In the genomic region with DNA sequence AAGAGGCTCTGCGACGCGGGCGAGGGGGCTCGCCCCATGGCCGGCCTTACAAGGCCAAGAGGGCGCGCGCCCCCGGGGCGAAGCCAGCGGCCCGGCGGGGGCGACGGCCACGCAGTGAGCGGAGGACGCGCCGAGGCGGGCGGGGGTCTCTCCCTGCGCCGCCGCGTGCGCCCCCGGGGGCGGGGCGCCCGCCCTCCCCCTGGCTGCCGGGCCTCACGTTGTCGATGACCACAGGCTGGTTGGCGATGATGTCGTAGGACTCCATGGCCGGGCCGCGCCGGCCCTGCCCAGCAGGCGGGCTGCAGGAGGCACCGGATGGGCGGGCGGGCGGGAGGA, we compare ENCODE assay signal across 8 cellular contexts. TPM values are rescaled to one million over a fixed set of nuclear protein-coding genes. Genes with fewer than 3 reads are reported as not detected.
DNase-seq lines count a peak whose midpoint lies in the region; ATAC-seq and TF ChIP-seq lines count a peak whose summit lies in the region.

No MANE protein-coding gene starts in this region.

- no peaks in the 10 kb centered on the region for H3K27me3 ChIP-seq in CD4-positive, CD25-positive, alpha-beta regulatory T cell (ENCODE audit: control insufficient read depth, insufficient read depth, low read length)

- peak overlapping the region in 3 of 4 donors; percentile 96 to 98 (median 97) for H3K4me3 Mint-ChIP-seq in CD4-positive, CD25-positive, alpha-beta regulatory T cell
- H3K4me3 Mint-ChIP-seq in natural killer cell: peak overlapping the region; percentile 93

- no peak for TF ChIP-seq CTCF in natural killer cell (IDR thresholded peaks at IDR 0.05)

- no peak for ATAC-seq in CD4-positive, CD25-positive, alpha-beta regulatory T cell (ENCODE audit: low read depth in 2 of 2)
- peak; percentile 16 for ATAC-seq in HG03558 (IDR thresholded peaks at IDR 0.05; ENCODE audit: extremely low read depth, unreplicated experiment)
- ATAC-seq in natural killer cell: no peak
- ATAC-seq in HG03139 (IDR thresholded peaks at IDR 0.05; ENCODE audit: unreplicated experiment): no peak
- ATAC-seq in HG03039 (IDR thresholded peaks at IDR 0.05; ENCODE audit: unreplicated experiment): no peak

- H3K36me3 ChIP-seq in CD4-positive, CD25-positive, alpha-beta regulatory T cell (ENCODE audit: control insufficient read depth, insufficient read depth, low read length): peaks cover 6% of the 10 kb centered on the region

- peak overlapping the region; percentile 97 for H3K4me3 ChIP-seq in CD4-positive, CD25-positive, alpha-beta regulatory T cell (ENCODE audit: low read depth, low read length)

- H3K4me1 Mint-ChIP-seq in CD4-positive, CD25-positive, alpha-beta regulatory T cell: peaks cover 9 to 45% (median 23%) of the 10 kb centered on the region in 4 donors
- peaks cover 29 to 34% of the 10 kb centered on the region in 2 donors for H3K4me1 Mint-ChIP-seq in natural killer cell

- peaks cover 8% of the 10 kb centered on the region for H3K27me3 Mint-ChIP-seq in CD4-positive, CD25-positive, alpha-beta regulatory T cell
- H3K27me3 Mint-ChIP-seq in natural killer cell (ENCODE audit: low read depth in 2 of 2): no peaks in the 10 kb centered on the region

- H3K27ac ChIP-seq in CD4-positive, CD25-positive, alpha-beta regulatory T cell (ENCODE audit: insufficient read depth, low read length, poor library complexity, severe bottlenecking): peak overlapping the region; percentile 96
- H3K27ac ChIP-seq in caudate nucleus (ENCODE audit: low read depth, low read length): peak overlapping the region; percentile 78

- intact Hi-C loops in natural killer cell (cut with micrococcal nuclease): loop anchor here (5.0 kb wide), 2 partner anchors 49 to 84 kb away; a partner anchor contains a TSS

- peaks cover 36% of the 10 kb centered on the region for H3K4me1 ChIP-seq in CD4-positive, CD25-positive, alpha-beta regulatory T cell (ENCODE audit: control insufficient read depth, insufficient read depth, low read length, poor library complexity, severe bottlenecking)

- DNase-seq in CD4-positive, CD25-positive, alpha-beta regulatory T cell: no peak
- DNase-seq in caudate nucleus (lab: John Stamatoyannopoulos, UW): peak in 1 of 61 donors; percentile 78
- no peak for DNase-seq in natural killer cell
- no peak for DNase-seq in T1000 (lab: John Stamatoyannopoulos, UW)
- DNase-seq in NOMO-1 (lab: John Stamatoyannopoulos, UW; ENCODE audit: unreplicated experiment in 2 of 2): no peak

- peaks cover 6% of the 10 kb centered on the region for H3K36me3 Mint-ChIP-seq in CD4-positive, CD25-positive, alpha-beta regulatory T cell
- no peaks in the 10 kb centered on the region for H3K36me3 Mint-ChIP-seq in natural killer cell

- peak overlapping the region in 2 of 3 donors; percentile 72 to 99 for H3K27ac Mint-ChIP-seq in CD4-positive, CD25-positive, alpha-beta regulatory T cell
- H3K27ac Mint-ChIP-seq in natural killer cell: peak overlapping the region; percentile 95 to 97

- H3K9me3 Mint-ChIP-seq in CD4-positive, CD25-positive, alpha-beta regulatory T cell: no peaks in the 10 kb centered on the region
- H3K9me3 Mint-ChIP-seq in natural killer cell: no peaks in the 10 kb centered on the region

- H3K9me3 ChIP-seq in CD4-positive, CD25-positive, alpha-beta regulatory T cell (ENCODE audit: control insufficient read depth in 2 of 2, low read length in 2 of 2): no peaks in the 10 kb centered on the region

RNA-seq across cellular contexts. Expression of a gene that starts 0.2 kb away (rescaled TPM):
- 86.3 TPM for total RNA-seq in CD4-positive, CD25-positive, alpha-beta regulatory T cell
- polyA plus RNA-seq in CD4-positive, CD25-positive, alpha-beta regulatory T cell: 10 to 100 TPM; 12.9 to 22.6 (median 21.8) TPM
- total RNA-seq in natural killer cell: 10 to 100 TPM; 71.6 to 81.1 (median 73.1) TPM

RNA-seq across cellular contexts. Expression of a gene that starts 5.9 kb away (rescaled TPM):
- total RNA-seq in CD4-positive, CD25-positive, alpha-beta regulatory T cell: 20.4 TPM
- under 1 TPM in 1 of 4 donors, not detected in 3; 0.61 TPM for polyA plus RNA-seq in CD4-positive, CD25-positive, alpha-beta regulatory T cell
- 10 to 100 TPM; 13.4 to 20.9 (median 16.1) TPM for total RNA-seq in natural killer cell

RNA-seq across cellular contexts. Expression of a gene that starts 17.7 kb away (rescaled TPM):
- total RNA-seq in CD4-positive, CD25-positive, alpha-beta regulatory T cell: 147 TPM
- polyA plus RNA-seq in CD4-positive, CD25-positive, alpha-beta regulatory T cell: 100 to 1,000 TPM; 379 to 538 (median 452) TPM
- 100 to 1,000 TPM; 101 to 126 (median 122) TPM for total RNA-seq in natural killer cell

RNA-seq across cellular contexts. Expression of a gene that starts 49.8 kb away (rescaled TPM):
- 431 TPM for total RNA-seq in CD4-positive, CD25-positive, alpha-beta regulatory T cell
- 100 to 1,000 TPM; 104 to 144 (median 130) TPM for polyA plus RNA-seq in CD4-positive, CD25-positive, alpha-beta regulatory T cell
- total RNA-seq in natural killer cell: 1,000 to 10,000 TPM in 1 of 3 donors, 100 to 1,000 TPM in 2; 883 to 1,008 (median 954) TPM
